In genomic region chr1:108703939-108704338, GRCh38 we compare ENCODE assay signal across 9 cellular contexts. TPM values are rescaled to one million over a fixed set of nuclear protein-coding genes. Genes with fewer than 3 reads are reported as not detected.
DNase-seq lines count a peak whose midpoint lies in the region; ATAC-seq and TF ChIP-seq lines count a peak whose summit lies in the region.
"Had no signal": no experiment of that assay in that cellular context is flagged by ENCODE, and none has a peak within 500 bp of the region (broad histone marks: within the 10 kb centered on the region; RNA-seq: fewer than 3 reads in every experiment).

No MANE protein-coding gene starts in this region.

- CTCF ChIA-PET in CD4-positive, alpha-beta T cell (lab: Charles Lee), result interaction anchor here (0.9 to 1.8 kb wide), 3 partner anchors 11 to 144 kb away, joined by 3 to 8 read pairs (median 6); partner anchors contain the start of genes EEIG2 and PRPF38B
- CTCF ChIA-PET in HCT116 (lab: Charles Lee), result interaction anchor here (2.8 kb wide), 1 partner anchor 12 kb away, joined by 6 read pairs; the partner anchor contains the start of gene PRPF38B

- no peak for TF ChIP-seq CTCF in CD4-positive, alpha-beta T cell (IDR thresholded peaks at IDR 0.05)
- TF ChIP-seq CTCF in HCT116 (IDR thresholded peaks at IDR 0.05 in 2 of 3, conservative IDR thresholded peaks at IDR 0.05 in 1 of 3; ENCODE audit: borderline replicate concordance in 1 of 3, insufficient read depth in 1 of 3, low read depth in 2 of 3, low read length in 2 of 3) (no peak), fibroblast of villous mesenchyme (IDR thresholded peaks at IDR 0.05; ENCODE audit: insufficient read depth, low read depth, low read length) (no peak)

- peaks cover 63% of the 10 kb centered on the region for H3K4me1 Mint-ChIP-seq in CD4-positive, alpha-beta T cell (ENCODE audit: low read depth)
- H3K4me1 Mint-ChIP-seq in activated T-cell treated with anti-CD3 and anti-CD28 coated beads, Interleukin-2, amount 50 U/mL, for 4 hours (ENCODE audit: low read depth), result peaks cover 53% of the 10 kb centered on the region

- TF ChIP-seq POLR2A in HCT116 (IDR thresholded peaks at IDR 0.05; ENCODE audit: borderline replicate concordance, extremely low read depth, insufficient read depth, insufficient read length), result no peak

- no peak for TF ChIP-seq RAD21 in HCT116 (IDR thresholded peaks at IDR 0.05; ENCODE audit: low read depth)

- DNase-seq in CD4-positive, alpha-beta T cell, result peak in 1 of 10 experiments; percentile 22
- DNase-seq in HCT116 (ENCODE audit: low read depth, low spot score), result no peak
- no peak for DNase-seq in activated T-cell treated with anti-CD3 and anti-CD28 coated beads, Interleukin-2, amount 50 U/mL, for 4 hours
- peak; percentile 35 for DNase-seq in fibroblast of villous mesenchyme (ENCODE audit: low read depth)
- DNase-seq in COLO829 (ENCODE audit: low spot score), result no peak
- no peak for DNase-seq in NCI-H1092 (lab: John Stamatoyannopoulos, UW)
- DNase-seq: sigmoid colon had no signal

- H3K4me3 ChIP-seq in HCT116 (replicated peaks in 1 of 2; ENCODE audit: low read depth in 1 of 2, low read length in 2 of 2) (no peak overlapping the region), fibroblast of villous mesenchyme (ENCODE audit: low read depth, low read length) (no peak overlapping the region)
- H3K4me3 ChIP-seq: sigmoid colon had no signal

- peak overlapping the region; percentile 97 for H3K27ac Mint-ChIP-seq in CD4-positive, alpha-beta T cell

- H3K79me2 ChIP-seq in HCT116 (ENCODE audit: insufficient read depth, low read length), result no peaks in the 10 kb centered on the region

- POLR2A ChIA-PET in CD4-positive, alpha-beta T cell (lab: Charles Lee), result interaction anchor here (0.6 to 9.7 kb wide), 7 partner anchors 11 to 671 kb away, joined by 3 to 160 read pairs (median 5); partner anchors contain the start of genes EEIG2, HENMT1 and PRPF38B
- POLR2A ChIA-PET in HCT116 (lab: Charles Lee), result no interaction called here

- BruUV-seq in HCT116 (replicated peaks; lab: Mats Ljungman, UMichigan), result no TSS peak

- intact Hi-C loops in CD4-positive, alpha-beta T cell (cut with DNase I, micrococcal nuclease), result loop anchor here in 1 of 2 experiments (1.0 to 2.0 kb wide), 2 partner anchors 12 to 43 kb away; partner anchors contain the start of genes PRPF38B and STXBP3
- intact Hi-C loops in HCT116 (cut with micrococcal nuclease), result no loop called here

- H3K9ac ChIP-seq in HCT116 (ENCODE audit: low read length), result no peak overlapping the region

- H2AFZ ChIP-seq in HCT116 (ENCODE audit: low read depth, low read length, poor library complexity, severe bottlenecking), result no peak overlapping the region

- H3K4me2 ChIP-seq in HCT116 (ENCODE audit: low read length), result peak overlapping the region; percentile 39

- no peaks in the 10 kb centered on the region for H3K9me3 ChIP-seq in CD4-positive, alpha-beta T cell (ENCODE audit: control insufficient read depth, low read length)
- no peaks in the 10 kb centered on the region for H3K9me3 ChIP-seq in HCT116 (ENCODE audit: control insufficient read depth in 1 of 2, insufficient read depth in 1 of 2, low read depth in 1 of 2, low read length in 2 of 2)
- H3K9me3 ChIP-seq: sigmoid colon had no signal

- ATAC-seq in CD4-positive, alpha-beta T cell (ENCODE audit: poor library complexity), result peak; percentile 70
- ATAC-seq in HCT116, result no peak
- ATAC-seq in activated T-cell treated with anti-CD3 and anti-CD28 coated beads, Interleukin-2, amount 50 U/mL, for 4 hours, result peak; percentile 72 to 83
- no peak for ATAC-seq in HG03571 (IDR thresholded peaks at IDR 0.05; ENCODE audit: unreplicated experiment)
- ATAC-seq in GM21529 (IDR thresholded peaks at IDR 0.05; ENCODE audit: unreplicated experiment), result no peak

- H3K36me3 ChIP-seq in HCT116 (ENCODE audit: control insufficient read depth in 1 of 2, insufficient read depth in 2 of 2, low read length in 2 of 2), result peaks cover 16 to 22% of the 10 kb centered on the region in 2 experiments

- peak overlapping the region; percentile 75 for H3K4me3 Mint-ChIP-seq in CD4-positive, alpha-beta T cell
- H3K4me3 Mint-ChIP-seq in activated T-cell treated with anti-CD3 and anti-CD28 coated beads, Interleukin-2, amount 50 U/mL, for 4 hours, result peak overlapping the region; percentile 62

- peaks cover 5% of the 10 kb centered on the region; the same call in 1 of the 2 replicates for H4K20me1 ChIP-seq in HCT116 (ENCODE audit: insufficient read depth)

- no peaks in the 10 kb centered on the region for H3K27me3 ChIP-seq in CD4-positive, alpha-beta T cell (ENCODE audit: control insufficient read depth, insufficient read depth, low read length)
- no peaks in the 10 kb centered on the region for H3K27me3 ChIP-seq in HCT116 (ENCODE audit: insufficient read depth, low read length)
- H3K27me3 ChIP-seq: sigmoid colon had no signal

- H3K9me3 Mint-ChIP-seq in CD4-positive, alpha-beta T cell, result no peaks in the 10 kb centered on the region
- H3K9me3 Mint-ChIP-seq in activated T-cell treated with anti-CD3 and anti-CD28 coated beads, Interleukin-2, amount 50 U/mL, for 4 hours, result no peaks in the 10 kb centered on the region

- H3K27ac ChIP-seq in CD4-positive, alpha-beta T cell (ENCODE audit: low read depth, low read length), result peak overlapping the region; percentile 49
- H3K27ac ChIP-seq in HCT116 (ENCODE audit: low read depth, low read length), result no peak overlapping the region
- H3K27ac ChIP-seq: sigmoid colon had no signal

- H3K36me3 Mint-ChIP-seq in CD4-positive, alpha-beta T cell (ENCODE audit: low read depth), result peaks cover 44% of the 10 kb centered on the region
- H3K36me3 Mint-ChIP-seq in activated T-cell treated with anti-CD3 and anti-CD28 coated beads, Interleukin-2, amount 50 U/mL, for 4 hours (ENCODE audit: insufficient read depth), result peaks cover 28% of the 10 kb centered on the region

- H3K4me1 ChIP-seq in HCT116 (ENCODE audit: control insufficient read depth in 1 of 2, insufficient read depth in 2 of 2, low read length in 2 of 2), result peaks cover 5 to 12% of the 10 kb centered on the region in 2 experiments

- H3K27me3 Mint-ChIP-seq in CD4-positive, alpha-beta T cell, result no peaks in the 10 kb centered on the region
- no peaks in the 10 kb centered on the region for H3K27me3 Mint-ChIP-seq in activated T-cell treated with anti-CD3 and anti-CD28 coated beads, Interleukin-2, amount 50 U/mL, for 4 hours (ENCODE audit: low read depth)

- RAD21 ChIA-PET in HCT116 (lab: Charles Lee; ENCODE audit: low non-redundant PET in 1 of 2, low total read pairs in 2 of 2, uncharacterized antibody in 2 of 2, unreplicated experiment in 2 of 2), result no interaction called here

- H3K9me2 ChIP-seq in HCT116 (ENCODE audit: insufficient read depth), result no peaks in the 10 kb centered on the region

TF ChIP-seq in HCT116, 20 proteins besides CTCF, POLR2A, EP300 and RAD21:
- TF ChIP-seq YY1 (IDR thresholded peaks at IDR 0.05; ENCODE audit: extremely low read depth, insufficient replicate concordance, low read depth, low read length) (no peak), ZNF274 (IDR thresholded peaks at IDR 0.05; ENCODE audit: low read depth, low read length) (no peak), ZBTB33 (IDR thresholded peaks at IDR 0.05; ENCODE audit: extremely low read depth, insufficient replicate concordance, low read length) (no peak), ELF1 (IDR thresholded peaks at IDR 0.05; ENCODE audit: borderline replicate concordance, low read depth) (no peak), EZH2 (IDR thresholded peaks at IDR 0.05) (no peak), EZH2phosphoT487 (IDR thresholded peaks at IDR 0.05; ENCODE audit: borderline replicate concordance) (no peak), FOSL1 (IDR thresholded peaks at IDR 0.05; ENCODE audit: low read depth) (no peak)
- TF ChIP-seq, protein P1, sequence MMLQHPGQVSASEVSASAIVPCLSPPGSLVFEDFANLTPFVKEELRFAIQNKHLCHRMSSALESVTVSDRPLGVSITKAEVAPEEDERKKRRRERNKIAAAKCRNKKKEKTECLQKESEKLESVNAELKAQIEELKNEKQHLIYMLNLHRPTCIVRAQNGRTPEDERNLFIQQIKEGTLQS (IDR thresholded peaks at IDR 0.05), result no peak

RNA-seq across cellular contexts. Expression of gene FNDC7, which starts 8.8 kb away (rescaled TPM):
- under 1 TPM; 0.19 to 0.42 TPM for total RNA-seq in CD4-positive, alpha-beta T cell
- total RNA-seq in HCT116 (2021; ENCODE audit: unreplicated experiment) (0.10 TPM), fibroblast of villous mesenchyme (0.43 TPM in 1 of 2 replicates, not detected in the other)
- polyA plus RNA-seq in HCT116 (2012), result not detected in 2 replicates
- total RNA-seq in activated T-cell treated with anti-CD3 and anti-CD28 coated beads, Interleukin-2, amount 50 U/mL, for 4 hours, result not detected
- total RNA-seq: sigmoid colon had no signal
- polyA plus RNA-seq: sigmoid colon had no signal

RNA-seq across cellular contexts. Expression of gene PRPF38B, which starts 11.8 kb away (rescaled TPM):
- total RNA-seq in CD4-positive, alpha-beta T cell, result 100 to 1,000 TPM; 114 to 120 TPM
- total RNA-seq in HCT116 (2021; ENCODE audit: unreplicated experiment), result 46.4 TPM
- polyA plus RNA-seq in HCT116 (2012), result 17.0 and 17.1 TPM in 2 replicates
- 10 to 100 TPM; 68.9 to 76.7 (median 76.6) TPM for total RNA-seq in activated T-cell treated with anti-CD3 and anti-CD28 coated beads, Interleukin-2, amount 50 U/mL, for 4 hours
- total RNA-seq in fibroblast of villous mesenchyme, result 17.1 and 21.6 TPM in 2 replicates

RNA-seq across cellular contexts. Expression of gene STXBP3, which starts 42.5 kb away (rescaled TPM):
- 10 to 100 TPM; 41.6 to 50.5 TPM for total RNA-seq in CD4-positive, alpha-beta T cell
- total RNA-seq in HCT116 (2021; ENCODE audit: unreplicated experiment) (22.6 TPM), fibroblast of villous mesenchyme (39.9 and 79.5 TPM in 2 replicates)
- 8.7 and 8.8 TPM in 2 replicates for polyA plus RNA-seq in HCT116 (2012)
- total RNA-seq in activated T-cell treated with anti-CD3 and anti-CD28 coated beads, Interleukin-2, amount 50 U/mL, for 4 hours, result 10 to 100 TPM; 26.4 to 30.0 (median 27.8) TPM

RNA-seq across cellular contexts. Expression of gene HENMT1, which starts 43.0 kb away (rescaled TPM):
- 1 to 10 TPM; 6.3 to 8.2 TPM for total RNA-seq in CD4-positive, alpha-beta T cell
- total RNA-seq in HCT116 (2021; ENCODE audit: unreplicated experiment) (not detected), fibroblast of villous mesenchyme (5.2 and 6.0 TPM in 2 replicates)
- polyA plus RNA-seq in HCT116 (2012), result not detected in 2 replicates
- 10 to 100 TPM; 11.9 to 12.2 (median 12.0) TPM for total RNA-seq in activated T-cell treated with anti-CD3 and anti-CD28 coated beads, Interleukin-2, amount 50 U/mL, for 4 hours

Comparison
In these comparisons a context has a peak if more than half of its experiments do, and no peak if none do; other contexts are left out.
1. ATAC-seq: peak in CD4-positive, alpha-beta T cell (single experiment) and activated T-cell treated with anti-CD3 and anti-CD28 coated beads, Interleukin-2, amount 50 U/mL, for 4 hours (2 of 2); none in HCT116 (single experiment), HG03571 (single experiment) and GM21529 (single experiment).